1 cellular context compared by ENCODE assay signal in genomic region chr14:68513137-68513536, GRCh38.
TF ChIP-seq lines count a peak whose summit lies in the region.

No MANE protein-coding gene starts in this region.

TF ChIP-seq in SK-N-SH, 30 proteins besides CTCF, POLR2A, EP300 and RAD21:
- no peak for TF ChIP-seq REST (IDR thresholded peaks at IDR 0.05; ENCODE audit: low read depth, low read length)
- no peak for TF ChIP-seq SIN3A (IDR thresholded peaks at IDR 0.05; ENCODE audit: borderline replicate concordance, low read depth, low read length)
- no peak for TF ChIP-seq FOXJ3 (CRISPR knock-in tag; IDR thresholded peaks at IDR 0.05)
- TF ChIP-seq MXI1 (IDR thresholded peaks at IDR 0.05; ENCODE audit: low read depth, low read length) = no peak
- TF ChIP-seq TAF1 (IDR thresholded peaks at IDR 0.05; ENCODE audit: borderline replicate concordance, low read depth, low read length) = no peak
- no peak for TF ChIP-seq MEF2A (IDR thresholded peaks at IDR 0.05; ENCODE audit: borderline replicate concordance, low read depth)
- TF ChIP-seq GABPA (IDR thresholded peaks at IDR 0.05; ENCODE audit: low read depth) = no peak
- TF ChIP-seq, protein P1, sequence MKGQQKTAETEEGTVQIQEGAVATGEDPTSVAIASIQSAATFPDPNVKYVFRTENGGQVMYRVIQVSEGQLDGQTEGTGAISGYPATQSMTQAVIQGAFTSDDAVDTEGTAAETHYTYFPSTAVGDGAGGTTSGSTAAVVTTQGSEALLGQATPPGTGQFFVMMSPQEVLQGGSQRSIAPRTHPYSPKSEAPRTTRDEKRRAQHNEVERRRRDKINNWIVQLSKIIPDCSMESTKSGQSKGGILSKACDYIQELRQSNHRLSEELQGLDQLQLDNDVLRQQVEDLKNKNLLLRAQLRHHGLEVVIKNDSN (IDR thresholded peaks at IDR 0.05; ENCODE audit: borderline replicate concordance, low read depth) = no peak
- no peak for TF ChIP-seq GATA2 (CRISPR knock-in tag; IDR thresholded peaks at IDR 0.05)
- TF ChIP-seq FOSL2 (IDR thresholded peaks at IDR 0.05; ENCODE audit: borderline replicate concordance, low read depth) = no peak
- TF ChIP-seq NRF1 (IDR thresholded peaks at IDR 0.05; ENCODE audit: low read depth, low read length) = no peak
- no peak for TF ChIP-seq EZH2phosphoT487 (IDR thresholded peaks at IDR 0.05; ENCODE audit: borderline replicate concordance, low read depth)
- no peak for TF ChIP-seq PBX3 (IDR thresholded peaks at IDR 0.05)
- TF ChIP-seq, protein P2, sequence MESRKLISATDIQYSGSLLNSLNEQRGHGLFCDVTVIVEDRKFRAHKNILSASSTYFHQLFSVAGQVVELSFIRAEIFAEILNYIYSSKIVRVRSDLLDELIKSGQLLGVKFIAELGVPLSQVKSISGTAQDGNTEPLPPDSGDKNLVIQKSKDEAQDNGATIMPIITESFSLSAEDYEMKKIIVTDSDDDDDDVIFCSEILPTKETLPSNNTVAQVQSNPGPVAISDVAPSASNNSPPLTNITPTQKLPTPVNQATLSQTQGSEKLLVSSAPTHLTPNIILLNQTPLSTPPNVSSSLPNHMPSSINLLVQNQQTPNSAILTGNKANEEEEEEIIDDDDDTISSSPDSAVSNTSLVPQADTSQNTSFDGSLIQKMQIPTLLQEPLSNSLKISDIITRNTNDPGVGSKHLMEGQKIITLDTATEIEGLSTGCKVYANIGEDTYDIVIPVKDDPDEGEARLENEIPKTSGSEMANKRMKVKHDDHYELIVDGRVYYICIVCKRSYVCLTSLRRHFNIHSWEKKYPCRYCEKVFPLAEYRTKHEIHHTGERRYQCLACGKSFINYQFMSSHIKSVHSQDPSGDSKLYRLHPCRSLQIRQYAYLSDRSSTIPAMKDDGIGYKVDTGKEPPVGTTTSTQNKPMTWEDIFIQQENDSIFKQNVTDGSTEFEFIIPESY (IDR thresholded peaks at IDR 0.05; ENCODE audit: borderline replicate concordance, low read depth) = no peak
- no peak for TF ChIP-seq JUND (IDR thresholded peaks at IDR 0.05)
